19 cellular contexts compared by ENCODE assay signal in the genomic region with DNA sequence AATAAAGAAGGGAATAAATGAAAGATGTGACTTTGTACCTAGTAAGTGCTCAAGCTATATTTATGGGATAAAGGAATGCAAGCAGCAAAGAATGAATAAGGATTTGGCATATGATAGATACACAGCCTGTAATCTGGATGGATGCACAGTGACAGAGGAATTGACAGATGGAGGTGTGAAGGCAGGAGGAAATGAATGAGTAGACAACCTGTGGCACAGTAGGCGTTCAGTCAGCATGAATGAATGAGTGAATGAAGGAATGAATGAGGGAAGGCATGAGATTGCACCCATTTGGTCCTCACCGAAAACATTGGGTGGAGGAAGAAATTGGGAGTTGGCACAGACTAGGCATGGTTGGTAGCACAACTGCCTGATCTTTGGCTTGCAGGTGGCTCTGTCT. TPM values are rescaled to one million over a fixed set of nuclear protein-coding genes. Genes with fewer than 3 reads are reported as not detected.
A peak's percentile ranks its signal among the peaks of the same experiment; 100 is the strongest.
DNase-seq lines count a peak whose midpoint lies in the region; ATAC-seq, FAIRE-seq and TF ChIP-seq lines count a peak whose summit lies in the region.
"Had no signal": no experiment of that assay in that cellular context is flagged by ENCODE, and none has a peak within 500 bp of the region (broad histone marks: within the 10 kb centered on the region; RNA-seq: fewer than 3 reads in every experiment).

No MANE protein-coding gene starts in this region.

- H3K36me3 ChIP-seq in K562 (ENCODE audit: control insufficient read depth, insufficient read depth, low read length) (no peaks in the 10 kb centered on the region), mesenchymal stem cell (ENCODE audit: control insufficient read depth in 1 of 2, insufficient read depth in 2 of 2, low read depth in 1 of 2, low read length in 2 of 2) (no peaks in the 10 kb centered on the region)
- H3K36me3 ChIP-seq: HAP-1 had no signal

- H3K14ac ChIP-seq in mesenchymal stem cell (ENCODE audit: low read length in 2 of 2) = no peak overlapping the region

- ATAC-seq in K562 (no peak), HG02571 (IDR thresholded peaks at IDR 0.05; ENCODE audit: unreplicated experiment) (no peak), GM19328 (IDR thresholded peaks at IDR 0.05; ENCODE audit: unreplicated experiment) (no peak)
- ATAC-seq: GM12878, GM23338 had no signal

- no peak overlapping the region for H2BK5ac ChIP-seq in mesenchymal stem cell (ENCODE audit: low read depth, low read length, poor library complexity, severe bottlenecking)

- H3K4me1 ChIP-seq in K562 (replicated peaks in 1 of 2; ENCODE audit: control insufficient read depth in 2 of 2, insufficient read depth in 2 of 2, low read length in 2 of 2) = peaks cover 9 to 10% of the 10 kb centered on the region in 2 experiments; a peak in 4 of 5 replicates
- no peaks in the 10 kb centered on the region for H3K4me1 ChIP-seq in mesenchymal stem cell (ENCODE audit: control insufficient read depth, insufficient read depth, low read depth, low read length)
- H3K4me1 ChIP-seq: HAP-1 had no signal

- POLR2A ChIA-PET in K562 (lab: Yijun Ruan, JAX) = interaction anchor here (0.6 kb wide), 1 partner anchor 76 kb away, joined by 3 read pairs; no protein-coding TSS in a partner anchor

- no peaks in the 10 kb centered on the region for H3K9me1 ChIP-seq in K562 (ENCODE audit: control insufficient read depth, insufficient read depth, low read length)

- H3K4me2 ChIP-seq in K562 (ENCODE audit: insufficient read depth, low read length) (no peak overlapping the region), mesenchymal stem cell (ENCODE audit: low read length, poor library complexity, severe bottlenecking) (no peak overlapping the region)
- H3K4me2 ChIP-seq: GM23338 had no signal

- no peak overlapping the region for H2BK120ac ChIP-seq in mesenchymal stem cell (ENCODE audit: low read depth, low read length)

- DNase-seq in G401 (ENCODE audit: low spot score) (peak; percentile 64), K562 (ENCODE audit: extremely low read depth in 1 of 4, low spot score in 3 of 4) (no peak), cerebellar cortex (ENCODE audit: low spot score) (peak; percentile 55), mesenchymal stem cell (no peak), NAMALWA (ENCODE audit: low spot score) (no peak), HPDE6-E6E7 (ENCODE audit: extremely low spot score) (no peak)
- DNase-seq: 8988T, Calu3, COR-L47, DND-41, GDM1 had no signal

- peak overlapping the region; percentile 59 for H4K91ac ChIP-seq in mesenchymal stem cell (ENCODE audit: low read length)

- intact Hi-C loops in K562 (cut with micrococcal nuclease) = no loop called here

- H3K4ac ChIP-seq in mesenchymal stem cell (ENCODE audit: low read depth in 1 of 2, low read length in 2 of 2) = no peak overlapping the region

- TF ChIP-seq CTCF in K562 (IDR thresholded peaks at IDR 0.05 in 2 of 3, conservative IDR thresholded peaks at IDR 0.05 in 1 of 3; ENCODE audit: insufficient read depth in 2 of 3, low read depth in 1 of 3, low read length in 3 of 3) = no peak

- no peak for TF ChIP-seq EP300 in K562 (IDR thresholded peaks at IDR 0.05; ENCODE audit: low read length)

- in situ Hi-C loops in G401 (cut with HindIII; ENCODE audit: low sequenced_read_pairs) = no loop called here
- in situ Hi-C loops in K562 (cut with MboI) = no loop called here

- no peak overlapping the region for H4K8ac ChIP-seq in mesenchymal stem cell (ENCODE audit: low read length)

- no peak overlapping the region for H2AK5ac ChIP-seq in mesenchymal stem cell (ENCODE audit: low read length, severe bottlenecking)

- H3K27me3 ChIP-seq in K562 (ENCODE audit: control insufficient read depth in 2 of 2, insufficient read depth in 2 of 2, low read length in 2 of 2) = no peaks in the 10 kb centered on the region
- H3K27me3 ChIP-seq in mesenchymal stem cell (ENCODE audit: control insufficient read depth in 1 of 2, insufficient read depth in 1 of 2, low read length in 2 of 2) = peaks cover 16 to 50% of the 10 kb centered on the region in 2 experiments

- no peak for TF ChIP-seq RAD21 in K562 (CRISPR knock-in tag; conservative IDR thresholded peaks at IDR 0.05 in 1 of 2, IDR thresholded peaks at IDR 0.05 in 1 of 2)

- H3K79me2 ChIP-seq in K562 (ENCODE audit: control insufficient read depth, insufficient read depth, low read length) = peaks cover under 1% of the 10 kb centered on the region; the same call in 2 of the 3 replicates

- no peak overlapping the region for H2BK15ac ChIP-seq in mesenchymal stem cell (ENCODE audit: low read depth, poor library complexity, severe bottlenecking)

- H2AFZ ChIP-seq in K562 (ENCODE audit: low read depth, low read length) = no peak overlapping the region
- no peak overlapping the region for H2AFZ ChIP-seq in mesenchymal stem cell (ENCODE audit: low read depth, low read length)
- H2AFZ ChIP-seq: GM23338 had no signal

- CTCF ChIA-PET in K562 (lab: Yijun Ruan, JAX; ENCODE audit: low intra/inter-chr PET ratio) = no interaction called here

- H3K9me3 ChIP-seq in K562 (replicated peaks; ENCODE audit: control insufficient read depth, insufficient read depth, low read depth, low read length) (no peaks in the 10 kb centered on the region; the same call in 1 of the 2 replicates), mesenchymal stem cell (ENCODE audit: control insufficient read depth, low read length) (no peaks in the 10 kb centered on the region)

- H3K9ac ChIP-seq in K562 (ENCODE audit: insufficient read depth in 1 of 2, low read depth in 2 of 2, low read length in 2 of 2) = no peak overlapping the region
- no peak overlapping the region for H3K9ac ChIP-seq in mesenchymal stem cell (ENCODE audit: low read length)

- H3K4me3 ChIP-seq in K562 (no peak overlapping the region), mesenchymal stem cell (ENCODE audit: insufficient read depth in 1 of 2, low read depth in 1 of 2, low read length in 2 of 2) (no peak overlapping the region)
- H3K4me3 ChIP-seq: GM12878, GM23338, HAP-1 had no signal

- no peaks in the 10 kb centered on the region for H3K79me1 ChIP-seq in mesenchymal stem cell (replicated peaks; ENCODE audit: low read length, poor library complexity, severe bottlenecking)

- H4K20me1 ChIP-seq in K562 (replicated peaks; ENCODE audit: control insufficient read depth, insufficient read depth, low read length) = no peaks in the 10 kb centered on the region

- no peak for FAIRE-seq in K562 (lab: Jason Lieb, UNC)
- FAIRE-seq: GM12878, GM19239, H54 had no signal

- 42% methylated on average over 2 of the region's 2 CpGs for WGBS in K562 (ENCODE audit: insufficient coverage, low coverage, missing lambda C conversion rate)
- 95% methylated on average over 2 of the region's 2 CpGs for WGBS in mesenchymal stem cell

- BruUV-seq in K562 (replicated peaks; lab: Mats Ljungman, UMichigan) = no TSS peak

- no peak overlapping the region for H3K18ac ChIP-seq in mesenchymal stem cell (ENCODE audit: low read depth in 1 of 2, low read length in 2 of 2)

- no peak overlapping the region for H2BK12ac ChIP-seq in mesenchymal stem cell (ENCODE audit: low read length in 2 of 2)

- no peak overlapping the region for H3K27ac ChIP-seq in K562 (ENCODE audit: extremely low read depth, low read depth, low read length)
- no peak overlapping the region for H3K27ac ChIP-seq in mesenchymal stem cell (ENCODE audit: low read length, poor library complexity, severe bottlenecking)

- TF ChIP-seq POLR2A in K562 (conservative IDR thresholded peaks at IDR 0.05) = no peak

- H3K23ac ChIP-seq in mesenchymal stem cell (ENCODE audit: low read length in 2 of 2) = no peak overlapping the region

RNA-seq across cellular contexts. Expression of gene PSMD8, which starts 4.8 kb away (rescaled TPM):
- total RNA-seq in G401 (2014; rRNA removed; shearing (Covaris generic)) = 518 and 528 TPM in 2 replicates
- 76.7 and 164 TPM in 2 replicates for total RNA-seq in K562 (2011; cell fraction: chromatin; rRNA removed; ENCODE audit: low replicate concordance)
- total RNA-seq in K562 (2011; cell fraction: nucleolus; rRNA removed) = 169 and 187 TPM in 2 replicates
- total RNA-seq in K562 (2011; cell fraction: nucleoplasm; rRNA removed) = 126 and 134 TPM in 2 replicates
- total RNA-seq in K562 (2014; rRNA removed) (379 and 498 TPM in 2 replicates), K562 (2014; rRNA removed; fragmentation: Illumina TruSeq; extraction: Trizol) (222 and 257 TPM in 2 replicates), K562 (2015; rRNA removed; fragmentation: Illumina TruSeq; extraction: Trizol) (315 and 317 TPM in 2 replicates), K562 (2021) (304 and 317 TPM in 2 replicates)
- polyA plus RNA-seq in K562 (2011; rRNA removed) (561 and 583 TPM in 2 replicates), K562 (2014; fragmentation: Illumina TruSeq; extraction: Trizol) (377 and 397 TPM in 2 replicates), K562 (2014; fragmentation: Nextera tagmentation; extraction: Ambion mirVana) (100 to 1,000 TPM; 130 to 244 TPM), K562 (2014; rRNA removed) (372 and 502 TPM in 2 replicates)
- 760 and 1,382 TPM in 2 replicates for polyA plus RNA-seq in K562 (2011; cell fraction: cytosol; rRNA removed)
- polyA plus RNA-seq in K562 (2011; cell fraction: nucleus; rRNA removed) = 215 and 238 TPM in 2 replicates
- polyA plus RNA-seq in K562 (2012) = 347 and 565 TPM in 2 replicates
- polyA minus RNA-seq in K562 (2011; rRNA and poly(A)+ RNA removed) = 222 and 326 TPM in 2 replicates
- polyA minus RNA-seq in K562 (2011; cell fraction: cytosol; rRNA and poly(A)+ RNA removed) = 135 and 197 TPM in 2 replicates
- 64.9 and 72.1 TPM in 2 replicates for polyA minus RNA-seq in K562 (2011; cell fraction: nucleus; rRNA and poly(A)+ RNA removed)
- 237 TPM for polyA plus RNA-seq in mesenchymal stem cell (2013, experiment 1 of 2)
- polyA plus RNA-seq in mesenchymal stem cell (2013, experiment 2 of 2) = 242 TPM

RNA-seq across cellular contexts. Expression of gene GGN, which starts 18.2 kb away (rescaled TPM):
- total RNA-seq in G401 (2014; rRNA removed; shearing (Covaris generic)) = 0.78 TPM in 1 of 2 replicates, not detected in the other
- 0.12 TPM in 1 of 2 replicates, not detected in the other for total RNA-seq in K562 (2011; cell fraction: chromatin; rRNA removed; ENCODE audit: low replicate concordance)
- total RNA-seq in K562 (2011; cell fraction: nucleolus; rRNA removed) = 0.50 TPM in 1 of 2 replicates, not detected in the other
- total RNA-seq in K562 (2011; cell fraction: nucleoplasm; rRNA removed) = 0.15 TPM in 1 of 2 replicates, not detected in the other
- total RNA-seq in K562 (2014; rRNA removed) (not detected in 2 replicates), K562 (2014; rRNA removed; fragmentation: Illumina TruSeq; extraction: Trizol) (not detected in 2 replicates), K562 (2015; rRNA removed; fragmentation: Illumina TruSeq; extraction: Trizol) (not detected in 2 replicates), K562 (2021) (0.25 and 0.33 TPM in 2 replicates)
- polyA plus RNA-seq in K562 (2011; rRNA removed) (0.12 TPM in 1 of 2 replicates, not detected in the other), K562 (2014; fragmentation: Illumina TruSeq; extraction: Trizol) (not detected in 2 replicates), K562 (2014; fragmentation: Nextera tagmentation; extraction: Ambion mirVana) (not detected), K562 (2014; rRNA removed) (0.15 and 0.16 TPM in 2 replicates)
- 0.03 and 0.04 TPM in 2 replicates for polyA plus RNA-seq in K562 (2011; cell fraction: cytosol; rRNA removed)
- 0.46 and 0.63 TPM in 2 replicates for polyA plus RNA-seq in K562 (2011; cell fraction: nucleus; rRNA removed)
- polyA plus RNA-seq in K562 (2012) = 0.52 and 0.94 TPM in 2 replicates
- polyA minus RNA-seq in K562 (2011; rRNA and poly(A)+ RNA removed) = not detected in 2 replicates
- polyA minus RNA-seq in K562 (2011; cell fraction: cytosol; rRNA and poly(A)+ RNA removed) = not detected in 2 replicates
- polyA minus RNA-seq in K562 (2011; cell fraction: nucleus; rRNA and poly(A)+ RNA removed) = 0.54 TPM in 1 of 2 replicates, not detected in the other
- polyA plus RNA-seq in mesenchymal stem cell (2013, experiment 1 of 2) = 1.7 TPM
- polyA plus RNA-seq in mesenchymal stem cell (2013, experiment 2 of 2) = 1.5 TPM
- total RNA-seq: GM12878 had no signal
- polyA plus RNA-seq: CD4-positive, alpha-beta memory T cell; GM12878 had no signal

RNA-seq across cellular contexts. Expression of gene SPRED3, which starts 18.9 kb away (rescaled TPM):
- 2.0 and 6.8 TPM in 2 replicates for total RNA-seq in G401 (2014; rRNA removed; shearing (Covaris generic))
- 7.2 and 10.1 TPM in 2 replicates for total RNA-seq in K562 (2011; cell fraction: chromatin; rRNA removed; ENCODE audit: low replicate concordance)
- 3.6 and 6.3 TPM in 2 replicates for total RNA-seq in K562 (2011; cell fraction: nucleolus; rRNA removed)
- 4.3 and 11.0 TPM in 2 replicates for total RNA-seq in K562 (2011; cell fraction: nucleoplasm; rRNA removed)
- total RNA-seq in K562 (2014; rRNA removed) (0.05 and 0.41 TPM in 2 replicates), K562 (2014; rRNA removed; fragmentation: Illumina TruSeq; extraction: Trizol) (0.32 and 0.36 TPM in 2 replicates), K562 (2015; rRNA removed; fragmentation: Illumina TruSeq; extraction: Trizol) (0.15 and 0.25 TPM in 2 replicates), K562 (2021) (0.81 and 0.95 TPM in 2 replicates)
- polyA plus RNA-seq in K562 (2011; rRNA removed) (0.47 and 0.62 TPM in 2 replicates), K562 (2014; fragmentation: Illumina TruSeq; extraction: Trizol) (0.30 and 0.89 TPM in 2 replicates), K562 (2014; fragmentation: Nextera tagmentation; extraction: Ambion mirVana) (under 1 TPM; 0.21 to 0.25 TPM), K562 (2014; rRNA removed) (0.63 and 1.3 TPM in 2 replicates)
- polyA plus RNA-seq in K562 (2011; cell fraction: cytosol; rRNA removed) = 0.57 and 0.58 TPM in 2 replicates
- polyA plus RNA-seq in K562 (2011; cell fraction: nucleus; rRNA removed) = 3.0 and 4.3 TPM in 2 replicates
- polyA plus RNA-seq in K562 (2012) = 0.70 and 3.0 TPM in 2 replicates
- 0.03 and 0.39 TPM in 2 replicates for polyA minus RNA-seq in K562 (2011; rRNA and poly(A)+ RNA removed)
- not detected in 2 replicates for polyA minus RNA-seq in K562 (2011; cell fraction: cytosol; rRNA and poly(A)+ RNA removed)
- polyA minus RNA-seq in K562 (2011; cell fraction: nucleus; rRNA and poly(A)+ RNA removed) = 0.89 and 1.3 TPM in 2 replicates
- 12.8 TPM for polyA plus RNA-seq in mesenchymal stem cell (2013, experiment 1 of 2)
- polyA plus RNA-seq in mesenchymal stem cell (2013, experiment 2 of 2) = 11.8 TPM

RNA-seq across cellular contexts. Expression of gene FAM98C, which starts 33.3 kb away (rescaled TPM):
- 15.9 and 23.5 TPM in 2 replicates for total RNA-seq in G401 (2014; rRNA removed; shearing (Covaris generic))
- total RNA-seq in K562 (2011; cell fraction: chromatin; rRNA removed; ENCODE audit: low replicate concordance) = 20.3 and 72.0 TPM in 2 replicates
- total RNA-seq in K562 (2011; cell fraction: nucleolus; rRNA removed) = 76.2 and 91.1 TPM in 2 replicates
- 41.2 and 45.5 TPM in 2 replicates for total RNA-seq in K562 (2011; cell fraction: nucleoplasm; rRNA removed)
- total RNA-seq in K562 (2014; rRNA removed) = 28.3 and 31.2 TPM in 2 replicates
- total RNA-seq in K562 (2014; rRNA removed; fragmentation: Illumina TruSeq; extraction: Trizol) = 6.8 and 7.2 TPM in 2 replicates
- total RNA-seq in K562 (2015; rRNA removed; fragmentation: Illumina TruSeq; extraction: Trizol) = 12.6 and 13.7 TPM in 2 replicates
- total RNA-seq in K562 (2021) = 26.0 and 26.7 TPM in 2 replicates
- 16.0 and 22.7 TPM in 2 replicates for polyA plus RNA-seq in K562 (2011; rRNA removed)
- polyA plus RNA-seq in K562 (2011; cell fraction: cytosol; rRNA removed) = 25.2 and 53.5 TPM in 2 replicates
- polyA plus RNA-seq in K562 (2011; cell fraction: nucleus; rRNA removed) = 72.4 and 115 TPM in 2 replicates
- polyA plus RNA-seq in K562 (2012) = 18.2 and 37.7 TPM in 2 replicates
- polyA plus RNA-seq in K562 (2014; fragmentation: Illumina TruSeq; extraction: Trizol) = 9.6 and 13.1 TPM in 2 replicates
- 1 to 10 TPM; 1.7 to 4.3 TPM for polyA plus RNA-seq in K562 (2014; fragmentation: Nextera tagmentation; extraction: Ambion mirVana)
- polyA plus RNA-seq in K562 (2014; rRNA removed) = 40.8 and 43.8 TPM in 2 replicates
- 3.4 and 5.0 TPM in 2 replicates for polyA minus RNA-seq in K562 (2011; rRNA and poly(A)+ RNA removed)
- polyA minus RNA-seq in K562 (2011; cell fraction: cytosol; rRNA and poly(A)+ RNA removed) = 17.2 and 20.5 TPM in 2 replicates
- polyA minus RNA-seq in K562 (2011; cell fraction: nucleus; rRNA and poly(A)+ RNA removed) = 17.5 and 23.6 TPM in 2 replicates
- 9.3 TPM for polyA plus RNA-seq in mesenchymal stem cell (2013, experiment 1 of 2)
- polyA plus RNA-seq in mesenchymal stem cell (2013, experiment 2 of 2) = 9.1 TPM

RNA-seq across cellular contexts. Expression of gene CATSPERG, which starts 34.0 kb away (rescaled TPM):
- 0.88 and 6.9 TPM in 2 replicates for total RNA-seq in G401 (2014; rRNA removed; shearing (Covaris generic))
- total RNA-seq in K562 (2011; cell fraction: chromatin; rRNA removed; ENCODE audit: low replicate concordance) = 13.9 and 31.7 TPM in 2 replicates
- total RNA-seq in K562 (2011; cell fraction: nucleolus; rRNA removed) = 19.7 and 20.7 TPM in 2 replicates
- total RNA-seq in K562 (2011; cell fraction: nucleoplasm; rRNA removed) = 21.0 and 26.9 TPM in 2 replicates
- total RNA-seq in K562 (2014; rRNA removed) (0.37 TPM in 1 of 2 replicates, not detected in the other), K562 (2014; rRNA removed; fragmentation: Illumina TruSeq; extraction: Trizol) (0.41 and 0.58 TPM in 2 replicates), K562 (2015; rRNA removed; fragmentation: Illumina TruSeq; extraction: Trizol) (0.72 and 0.76 TPM in 2 replicates), K562 (2021) (1.8 and 2.2 TPM in 2 replicates)
- polyA plus RNA-seq in K562 (2011; rRNA removed) (0.56 and 1.0 TPM in 2 replicates), K562 (2014; fragmentation: Illumina TruSeq; extraction: Trizol) (0.15 and 0.30 TPM in 2 replicates), K562 (2014; fragmentation: Nextera tagmentation; extraction: Ambion mirVana) (under 1 TPM in 1 of 2 experiments, not detected in 1; 0.07 TPM), K562 (2014; rRNA removed) (0.97 and 1.1 TPM in 2 replicates)
- 0.27 and 0.46 TPM in 2 replicates for polyA plus RNA-seq in K562 (2011; cell fraction: cytosol; rRNA removed)
- polyA plus RNA-seq in K562 (2011; cell fraction: nucleus; rRNA removed) = 3.2 and 3.3 TPM in 2 replicates
- 0.55 and 0.90 TPM in 2 replicates for polyA plus RNA-seq in K562 (2012)
- polyA minus RNA-seq in K562 (2011; rRNA and poly(A)+ RNA removed) = 1.3 and 1.6 TPM in 2 replicates
- polyA minus RNA-seq in K562 (2011; cell fraction: cytosol; rRNA and poly(A)+ RNA removed) = 0.95 and 1.5 TPM in 2 replicates
- 3.6 and 4.6 TPM in 2 replicates for polyA minus RNA-seq in K562 (2011; cell fraction: nucleus; rRNA and poly(A)+ RNA removed)
- polyA plus RNA-seq in mesenchymal stem cell (2013, experiment 1 of 2) = 0.14 TPM
- 0.18 TPM for polyA plus RNA-seq in mesenchymal stem cell (2013, experiment 2 of 2)

Comparison
In these comparisons a context has a peak if more than half of its experiments do, and no peak if none do; other contexts are left out.
1. DNase-seq: peak in G401 (single experiment) and cerebellar cortex (single experiment); none in K562 (0 of 4), mesenchymal stem cell (single experiment), NAMALWA (single experiment) and HPDE6-E6E7 (single experiment).